Comparison of ENCODE assay signal across 23 cellular contexts in genomic region chr5:9502864-9503263, GRCh38. TPM values are rescaled to one million over a fixed set of nuclear protein-coding genes. Genes with fewer than 3 reads are reported as not detected.
A peak's percentile ranks its signal among the peaks of the same experiment; 100 is the strongest.
DNase-seq lines count a peak whose midpoint lies in the region; ATAC-seq and TF ChIP-seq lines count a peak whose summit lies in the region.
"Had no signal": no experiment of that assay in that cellular context is flagged by ENCODE, and none has a peak within 500 bp of the region (broad histone marks: within the 10 kb centered on the region; RNA-seq: fewer than 3 reads in every experiment).

No MANE protein-coding gene starts in this region.

- H4K20me1 ChIP-seq in smooth muscle cell (ENCODE audit: low read depth), result no peaks in the 10 kb centered on the region

- H3K4me3 ChIP-seq in heart left ventricle (no peak overlapping the region), left ventricle myocardium inferior (no peak overlapping the region), mesodermal cell (ENCODE audit: extremely low read depth, insufficient read depth, low read length, poor library complexity, severe bottlenecking) (no peak overlapping the region), smooth muscle cell (no peak overlapping the region), tibial nerve (no peak overlapping the region)
- H3K4me3 ChIP-seq: GM12878 had no signal

- H3K79me2 ChIP-seq in smooth muscle cell (ENCODE audit: low read depth), result peaks cover 13% of the 10 kb centered on the region

- H3F3A ChIP-seq in smooth muscle cell (ENCODE audit: low read depth), result peaks cover 14% of the 10 kb centered on the region

- WGBS in heart left ventricle, 4 donors, result 28 to 55% (median 42%) methylated on average over 1 of the region's 1 CpG
- no CpG with 5 or more reads among the region's 1 CpG for WGBS in mesodermal cell (ENCODE audit: insufficient coverage in 2 of 2), 2 experiments
- 56% methylated on average over 1 of the region's 1 CpG for WGBS in smooth muscle cell (ENCODE audit: low lambda C conversion rate)
- WGBS in tibial nerve, 2 donors, result 81 to 97% methylated on average over 1 of the region's 1 CpG

- TF ChIP-seq POLR2A in heart left ventricle (IDR thresholded peaks at IDR 0.05) (no peak), tibial nerve (IDR thresholded peaks at IDR 0.05) (no peak)

- ATAC-seq in heart left ventricle, result peak; percentile 57 to 79 (median 67)
- ATAC-seq: GM12878, HCT116 had no signal

- H3K27ac ChIP-seq in heart left ventricle (peak overlapping the region; percentile 28 to 86 (median 62)), left ventricle myocardium inferior (replicated peaks) (peak overlapping the region; percentile 84), mesodermal cell (ENCODE audit: low read depth, low read length, severe bottlenecking) (peak overlapping the region; percentile 30), smooth muscle cell (ENCODE audit: low read depth) (peak overlapping the region; percentile 6), tibial nerve (peak overlapping the region in 1 of 4 donors; percentile 85)
- H3K27ac ChIP-seq: HL-60 had no signal

- H2AFZ ChIP-seq in smooth muscle cell (ENCODE audit: low read depth), result no peak overlapping the region

- no peak overlapping the region for H3K9ac ChIP-seq in smooth muscle cell (ENCODE audit: low read depth)

- H3K4me1 ChIP-seq in heart left ventricle (peaks cover 0 to 49% (median 17%) of the 10 kb centered on the region in 12 donors), left ventricle myocardium inferior (peaks cover 40% of the 10 kb centered on the region), mesodermal cell (ENCODE audit: control insufficient read depth, insufficient read depth, low read length, poor library complexity, severe bottlenecking) (peaks cover 20% of the 10 kb centered on the region), smooth muscle cell (ENCODE audit: low read depth) (no peaks in the 10 kb centered on the region), tibial nerve (peaks cover 0 to 20% (median 7%) of the 10 kb centered on the region in 4 donors)
- H3K4me1 ChIP-seq: BE2C had no signal

- no peaks in the 10 kb centered on the region for H3K27me3 ChIP-seq in heart left ventricle
- no peaks in the 10 kb centered on the region for H3K27me3 ChIP-seq in left ventricle myocardium inferior (ENCODE audit: low read depth)
- H3K27me3 ChIP-seq in smooth muscle cell (ENCODE audit: low read depth), result no peaks in the 10 kb centered on the region
- no peaks in the 10 kb centered on the region for H3K27me3 ChIP-seq in tibial nerve
- H3K27me3 ChIP-seq: BE2C had no signal

- no peak for DNase-seq in heart left ventricle
- DNase-seq in left ventricle myocardium inferior, result no peak
- DNase-seq in smooth muscle cell (lab: John Stamatoyannopoulos, UW; ENCODE audit: unreplicated experiment), result no peak
- no peak for DNase-seq in tibial nerve (ENCODE audit: low spot score in 2 of 2)
- no peak for DNase-seq in activated T-cell treated with anti-CD3 and anti-CD28 coated beads, Interleukin-2, amount 50 U/mL, for 48 hours
- DNase-seq in NCI-H1694 treated with DMSO at 0.1 percent for 48 hours (lab: John Stamatoyannopoulos, UW), result no peak
- DNase-seq: ACHN; BE2C; C1 segment of cervical spinal cord; CD4-positive, CD25-positive, alpha-beta regulatory T cell; CD8-positive, alpha-beta memory T cell; COR-L47; DMS 273 treated with DMSO at 0.1 percent for 48 hours; DMS53; DND-41; EL; GOT3; H7; HFFc6 had no signal

- peak overlapping the region; percentile 12 for H3K4me2 ChIP-seq in smooth muscle cell

- TF ChIP-seq CTCF in heart left ventricle (IDR thresholded peaks at IDR 0.05) (no peak), left ventricle myocardium inferior (IDR thresholded peaks at IDR 0.05; ENCODE audit: borderline replicate concordance) (no peak), smooth muscle cell (IDR thresholded peaks at IDR 0.05; ENCODE audit: borderline replicate concordance, insufficient read depth, poor library complexity, severe bottlenecking) (no peak), tibial nerve (IDR thresholded peaks at IDR 0.05) (no peak)

- TF ChIP-seq EP300 in tibial nerve (IDR thresholded peaks at IDR 0.05), result no peak

- H3K36me3 ChIP-seq in heart left ventricle (no peaks in the 10 kb centered on the region), left ventricle myocardium inferior (no peaks in the 10 kb centered on the region), mesodermal cell (ENCODE audit: control insufficient read depth, insufficient read depth, low read length) (peaks cover 27% of the 10 kb centered on the region), smooth muscle cell (ENCODE audit: low read depth) (no peaks in the 10 kb centered on the region), tibial nerve (no peaks in the 10 kb centered on the region)
- H3K36me3 ChIP-seq: BE2C had no signal

- H3K9me3 ChIP-seq in heart left ventricle, result no peaks in the 10 kb centered on the region
- H3K9me3 ChIP-seq in left ventricle myocardium inferior (replicated peaks), result no peaks in the 10 kb centered on the region
- no peaks in the 10 kb centered on the region for H3K9me3 ChIP-seq in mesodermal cell (ENCODE audit: control insufficient read depth, low read length)
- H3K9me3 ChIP-seq in smooth muscle cell (replicated peaks; ENCODE audit: low read depth), result no peaks in the 10 kb centered on the region
- H3K9me3 ChIP-seq in tibial nerve, result no peaks in the 10 kb centered on the region
- H3K9me3 ChIP-seq: BE2C had no signal

- intact Hi-C loops in heart left ventricle (cut with DNase I) (loop anchor here in 3 of 10 donors (5.0 to 10.0 kb wide), 2 partner anchors 39 to 218 kb away; no protein-coding TSS in a partner anchor), left ventricle myocardium inferior (cut with micrococcal nuclease) (no loop called here)

RNA-seq across cellular contexts. Expression of gene SEMA5A, which starts 43.0 kb away (rescaled TPM):
- total RNA-seq in heart left ventricle, result 10 to 100 TPM; 22.8 to 71.5 (median 41.3) TPM
- 1 to 10 TPM; 4.6 to 4.7 TPM for polyA plus RNA-seq in heart left ventricle
- 43.2 TPM for total RNA-seq in left ventricle myocardium inferior
- 29.7 TPM for polyA plus RNA-seq in mesodermal cell (2013, experiment 1 of 2)
- 30.9 TPM for polyA plus RNA-seq in mesodermal cell (2013, experiment 2 of 2)
- 65.1 and 67.0 TPM in 2 replicates for total RNA-seq in smooth muscle cell
- 21.6 and 34.7 TPM in 2 replicates for polyA plus RNA-seq in smooth muscle cell
- total RNA-seq in tibial nerve, result 10 to 100 TPM; 36.3 to 58.4 (median 52.6) TPM
- total RNA-seq: CD8-positive, alpha-beta memory T cell had no signal
- polyA plus RNA-seq: CD8-positive, alpha-beta memory T cell had no signal
